ENCODE assay signal across 29 cellular contexts in the genomic region with DNA sequence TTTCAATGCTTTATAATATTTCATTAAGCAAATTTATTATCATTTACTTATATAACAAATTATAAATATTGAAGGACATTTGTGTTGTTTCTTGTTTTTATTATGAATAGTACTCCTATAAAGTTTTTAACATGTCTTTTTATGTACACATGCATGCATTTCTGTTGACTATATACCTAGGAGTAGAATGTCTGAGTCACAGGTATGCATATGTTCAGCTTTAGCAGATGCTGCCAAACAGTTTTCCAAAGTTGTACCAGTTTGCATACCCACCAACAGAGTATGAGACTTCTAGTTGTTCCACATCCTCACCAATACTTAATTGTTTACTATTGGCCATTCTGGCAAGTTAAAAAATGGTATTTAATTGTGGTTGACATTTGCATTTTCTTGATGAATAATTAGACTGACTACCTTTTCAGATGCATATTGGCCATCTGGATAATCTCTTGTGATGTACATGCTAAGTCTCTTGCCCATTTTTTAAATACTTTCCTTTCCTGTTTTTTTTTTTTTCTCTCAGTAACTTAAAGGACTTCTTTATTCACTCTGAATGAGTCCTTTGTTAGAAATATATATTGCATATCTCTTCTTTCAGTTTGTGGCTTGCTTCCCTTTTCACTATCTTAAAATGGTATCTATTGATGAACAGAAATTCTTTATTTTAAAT.
"Had no signal": no experiment of that assay in that cellular context is flagged by ENCODE, and none has a peak within 500 bp of the region (broad histone marks: within the 10 kb centered on the region; RNA-seq: fewer than 3 reads in every experiment).

No MANE protein-coding gene starts in this region.

- H3K9me3 ChIP-seq: SJCRH30 had no signal

- FAIRE-seq: TTC549 had no signal

- H3K27ac ChIP-seq: KMS-11, RWPE1, SJCRH30 had no signal

- H3K9me3 Mint-ChIP-seq: activated CD4-positive, alpha-beta T cell treated with anti-CD3 and anti-CD28 coated beads, Interleukin-2, amount 10 ng/mL, durations not matched to agents 24 days and 14 days; activated naive CD4-positive, alpha-beta T cell treated with anti-CD3 and anti-CD28 coated beads, Interleukin-2, amount 50 U/mL, for 24 hours; activated T-cell treated with anti-CD3 and anti-CD28 coated beads, Interleukin-2, amount 50 U/mL, for 24 hours; activated T-helper 1 cell treated with anti-CD3 and anti-CD28 coated beads, Interleukin-12 subunit alpha, Interleukin-12 subunit beta, Interleukin-2, Interleukin-4 antibody, amounts not matched to agents 30 ng/mL and 10 ng/mL and 1 ng/mL, durations not matched to agents 14 hours and 24 hours and 36 hours; central memory CD8-positive, alpha-beta T cell had no signal

- ATAC-seq: activated CD8-positive, alpha-beta memory T cell treated with anti-CD3 and anti-CD28 coated beads, Interleukin-2, amount 10 ng/mL, durations not matched to agents 7 days and 5 days; Panc1; T-cell had no signal

- H3K4me3 Mint-ChIP-seq: activated B cell treated with CpG ODN at 0.5 μM for 24 hours; activated CD4-positive, alpha-beta T cell treated with anti-CD3 and anti-CD28 coated beads, Interleukin-2, amount 10 ng/mL, durations not matched to agents 24 days and 14 days; activated CD8-positive, alpha-beta memory T cell treated with anti-CD3 and anti-CD28 coated beads, Interleukin-2, amount 10 ng/mL, durations not matched to agents 7 days and 5 days; activated naive CD4-positive, alpha-beta T cell treated with anti-CD3 and anti-CD28 coated beads, Interleukin-2, amount 50 U/mL, for 24 hours; activated T-cell treated with anti-CD3 and anti-CD28 coated beads, Interleukin-2, amount 50 U/mL, for 24 hours; activated T-helper 1 cell treated with anti-CD3 and anti-CD28 coated beads, Interleukin-12 subunit alpha, Interleukin-12 subunit beta, Interleukin-2, Interleukin-4 antibody, amounts not matched to agents 30 ng/mL and 10 ng/mL and 1 ng/mL, durations not matched to agents 14 hours and 24 hours and 36 hours; central memory CD8-positive, alpha-beta T cell; T-cell had no signal

- DNase-seq: activated B cell treated with CpG ODN at 0.5 μM for 24 hours; activated CD4-positive, alpha-beta T cell treated with anti-CD3 and anti-CD28 coated beads for 1 hour; activated CD4-positive, alpha-beta T cell treated with anti-CD3 and anti-CD28 coated beads, Interleukin-2, amount 10 ng/mL, durations not matched to agents 24 days and 14 days; activated CD4-positive, alpha-beta T cell treated with anti-CD3 and anti-CD28 coated beads, Interleukin-2, amount 50 U/mL, for 48 hours; activated CD8-positive, alpha-beta memory T cell treated with anti-CD3 and anti-CD28 coated beads, Interleukin-2, amount 10 ng/mL, durations not matched to agents 7 days and 5 days; activated effector memory CD4-positive, alpha-beta T cell treated with Interleukin-2 at 50 U/mL for 16 hours; activated naive CD4-positive, alpha-beta T cell; activated T-cell treated with anti-CD3 and anti-CD28 coated beads, Interleukin-2, amount 50 U/mL, for 24 hours; aorta; MM.1S; NCI-H1105 treated with DMSO at 0.1 percent for 48 hours; NCI-H1930; NCI-H2107; NCI-H2171 treated with DMSO at 0.1 percent for 48 hours; NCI-H226; NCI-H526 treated with DMSO at 0.1 percent for 48 hours; NCI-H82; Right ventricle myocardium superior; SJCRH30; T-cell; T-helper 2 cell; T1000 had no signal

- H3K27ac Mint-ChIP-seq: activated B cell treated with CpG ODN at 0.5 μM for 24 hours; activated CD4-positive, alpha-beta T cell treated with anti-CD3 and anti-CD28 coated beads, Interleukin-2, amount 10 ng/mL, durations not matched to agents 24 days and 14 days; activated CD8-positive, alpha-beta memory T cell treated with anti-CD3 and anti-CD28 coated beads, Interleukin-2, amount 10 ng/mL, durations not matched to agents 7 days and 5 days; activated naive CD4-positive, alpha-beta T cell treated with anti-CD3 and anti-CD28 coated beads, Interleukin-2, amount 50 U/mL, for 24 hours; activated T-cell treated with anti-CD3 and anti-CD28 coated beads, Interleukin-2, amount 50 U/mL, for 24 hours; activated T-helper 1 cell treated with anti-CD3 and anti-CD28 coated beads, Interleukin-12 subunit alpha, Interleukin-12 subunit beta, Interleukin-2, Interleukin-4 antibody, amounts not matched to agents 30 ng/mL and 10 ng/mL and 1 ng/mL, durations not matched to agents 14 hours and 24 hours and 36 hours; T-cell had no signal

- H3K27me3 ChIP-seq: SJCRH30 had no signal

- H3K36me3 Mint-ChIP-seq: activated CD8-positive, alpha-beta memory T cell treated with anti-CD3 and anti-CD28 coated beads, Interleukin-2, amount 10 ng/mL, durations not matched to agents 7 days and 5 days; activated naive CD4-positive, alpha-beta T cell treated with anti-CD3 and anti-CD28 coated beads, Interleukin-2, amount 50 U/mL, for 24 hours; T-cell had no signal

- H3K27me3 Mint-ChIP-seq: activated B cell treated with CpG ODN at 0.5 μM for 24 hours; activated naive CD4-positive, alpha-beta T cell treated with anti-CD3 and anti-CD28 coated beads, Interleukin-2, amount 50 U/mL, for 24 hours; activated T-cell treated with anti-CD3 and anti-CD28 coated beads, Interleukin-2, amount 50 U/mL, for 24 hours had no signal

- H3K4me3 ChIP-seq: SJCRH30 had no signal

- H3K4me1 ChIP-seq: SJCRH30 had no signal

- H3K4me1 Mint-ChIP-seq: activated CD4-positive, alpha-beta T cell treated with anti-CD3 and anti-CD28 coated beads, Interleukin-2, amount 10 ng/mL, durations not matched to agents 24 days and 14 days; activated CD8-positive, alpha-beta memory T cell treated with anti-CD3 and anti-CD28 coated beads, Interleukin-2, amount 10 ng/mL, durations not matched to agents 7 days and 5 days; central memory CD8-positive, alpha-beta T cell had no signal

- H3K36me3 ChIP-seq: SJCRH30 had no signal
